ENCODE assay signal across 8 cellular contexts in genomic region chr11:65857500-65858353, GRCh38. TPM values are rescaled to one million over a fixed set of nuclear protein-coding genes. Genes with fewer than 3 reads are reported as not detected.
DNase-seq lines count a peak whose midpoint lies in the region; ATAC-seq and TF ChIP-seq lines count a peak whose summit lies in the region.

Gene CFL1, minus strand, starts transcription at chr11:65858180. Its CDS starts 81 bp downstream, at chr11:65858099.

- H3K36me3 ChIP-seq in IMR-90 (ENCODE audit: control insufficient read depth, insufficient read depth, low read length): peaks cover 50% of the 10 kb centered on the region
- peaks cover 30% of the 10 kb centered on the region for H3K36me3 ChIP-seq in mucosa of stomach (ENCODE audit: control insufficient read depth, insufficient read depth, low read length)

- peak within 1 kb of the TSS; percentile 80 for H4K5ac ChIP-seq in IMR-90 (ENCODE audit: low read depth, low read length)

- H3K4me1 ChIP-seq in IMR-90 (ENCODE audit: control insufficient read depth, insufficient read depth, low read length) (peaks cover 11% of the 10 kb centered on the region), mucosa of stomach (ENCODE audit: control insufficient read depth, insufficient read depth, low read length) (peaks cover 57% of the 10 kb centered on the region)

- peak within 1 kb of the TSS; percentile 84 for H3K4me2 ChIP-seq in IMR-90 (ENCODE audit: low read depth, low read length)

- H3K9ac ChIP-seq in IMR-90 (ENCODE audit: low read depth, low read length) (peak within 1 kb of the TSS; percentile 93), mucosa of stomach (ENCODE audit: low read length) (peak within 1 kb of the TSS; percentile 86)

- BruUV-seq in IMR-90 (replicated peaks; lab: Mats Ljungman, UMichigan): no TSS peak

- H3K56ac ChIP-seq in IMR-90 (ENCODE audit: extremely low read depth, insufficient read depth, low read length): peak within 1 kb of the TSS; percentile 99

- H3K9me1 ChIP-seq in IMR-90 (ENCODE audit: insufficient read depth, low read length): peaks cover 29% of the 10 kb centered on the region

- H3K27me3 ChIP-seq in IMR-90 (ENCODE audit: control insufficient read depth, insufficient read depth, low read length) (no peaks in the 10 kb centered on the region), mucosa of stomach (ENCODE audit: control insufficient read depth, insufficient read depth, low read length) (no peaks in the 10 kb centered on the region)

- dilution Hi-C loops in IMR-90 (cut with HindIII; ENCODE audit: low sequenced_read_pairs, unreplicated experiment): no loop called here

- H3K4me3 ChIP-seq in IMR-90 (ENCODE audit: insufficient read depth, low read depth, low read length): peak within 1 kb of the TSS; percentile 89
- peak within 1 kb of the TSS; percentile 98 for H3K4me3 ChIP-seq in epithelial cell of proximal tubule (ENCODE audit: low read depth, low read length)
- H3K4me3 ChIP-seq in mucosa of stomach (ENCODE audit: low read length): peak within 1 kb of the TSS; percentile 74

- TF ChIP-seq CTCF in IMR-90 (conservative IDR thresholded peaks at IDR 0.05; ENCODE audit: low read depth, low read length): 0 out of 2 replicates have a peak, but pooled peaks have one; percentile 7
- no peak for TF ChIP-seq CTCF in epithelial cell of proximal tubule (conservative IDR thresholded peaks at IDR 0.05; ENCODE audit: low read depth, low read length)

- 0% methylated on average over 54 of the region's 121 CpGs; no CpG with 5 or more reads in 1 of the 2 experiments for WGBS in IMR-90 (ENCODE audit: extremely low coverage in 2 of 2, insufficient read length in 1 of 2), 2 experiments

- peak within 1 kb of the TSS; percentile 80 for H3K18ac ChIP-seq in IMR-90 (ENCODE audit: low read depth, low read length)

- H3K4ac ChIP-seq in IMR-90 (ENCODE audit: low read depth, low read length): peak within 1 kb of the TSS; percentile 99

- H3K9me3 ChIP-seq in IMR-90 (ENCODE audit: control insufficient read depth, insufficient read depth, low read length) (no peaks in the 10 kb centered on the region), mucosa of stomach (ENCODE audit: control insufficient read depth, low read length) (no peaks in the 10 kb centered on the region)

- H3K79me1 ChIP-seq in IMR-90 (ENCODE audit: low read depth in 1 of 2, low read length in 2 of 2): peaks cover 25 to 70% of the 10 kb centered on the region in 2 experiments

- H3K14ac ChIP-seq in IMR-90 (replicated peaks; ENCODE audit: low read depth, low read length): peak within 1 kb of the TSS; percentile 99

- peak; percentile 88 for DNase-seq in D341Med (ENCODE audit: low spot score)
- peak; percentile 97 for DNase-seq in IMR-90
- peak; percentile 95 for DNase-seq in activated T-cell treated with anti-CD3 and anti-CD28 coated beads, Interleukin-2, amount 50 U/mL, for 1 hour
- peak; percentile 51 for DNase-seq in epithelial cell of proximal tubule (ENCODE audit: low read depth)
- peak; percentile 97 for DNase-seq in stimulated activated CD8-positive, alpha-beta memory T cell treated with anti-CD3 and anti-CD28 coated beads, Interleukin-4, amount 100 ng/mL, for 48 hours

- H4K8ac ChIP-seq in IMR-90 (ENCODE audit: low read depth in 2 of 2, low read length in 2 of 2): peak within 1 kb of the TSS; percentile 99

- TF ChIP-seq RAD21 in IMR-90 (IDR thresholded peaks at IDR 0.05; ENCODE audit: low read length): no peak

- CTCF ChIA-PET in IMR-90 (lab: Yijun Ruan, JAX): interaction anchor here (0.8 to 1.0 kb wide), 2 partner anchors 31 to 40 kb away, joined by 3 read pairs; partner anchors contain the start of gene FIBP

- H2BK20ac ChIP-seq in IMR-90 (ENCODE audit: low read depth, low read length): peak within 1 kb of the TSS; percentile 40

- POLR2A ChIA-PET in IMR-90 (lab: Charles Lee; ENCODE audit: unreplicated experiment): interaction anchor here (0.6 to 1.0 kb wide), 8 partner anchors 9 to 559 kb away, joined by 3 to 5 read pairs (median 3); partner anchors contain the start of gene PCNX3

- H2BK5ac ChIP-seq in IMR-90 (ENCODE audit: low read depth, low read length, poor library complexity, severe bottlenecking): peak within 1 kb of the TSS; percentile 89

- intact Hi-C loops in IMR-90 (cut with micrococcal nuclease): loop anchor here (1.0 kb wide), 2 partner anchors 31 to 58 kb away; partner anchors contain the start of gene FIBP

- peak within 1 kb of the TSS; percentile 95 for H2AK5ac ChIP-seq in IMR-90 (ENCODE audit: low read depth, low read length)

- peak within 1 kb of the TSS; percentile 90 for H2AFZ ChIP-seq in IMR-90 (replicated peaks; ENCODE audit: low read length, poor library complexity)

- H4K20me1 ChIP-seq in IMR-90 (ENCODE audit: insufficient read depth, low read length): peaks cover 55% of the 10 kb centered on the region

- peak; percentile 100 for TF ChIP-seq POLR2A in IMR-90 (IDR thresholded peaks at IDR 0.05; ENCODE audit: low read depth, low read length)

- H2AK9ac ChIP-seq in IMR-90 (replicated peaks; ENCODE audit: low read depth, low read length, poor library complexity): peak within 1 kb of the TSS; percentile 100

- ATAC-seq in GM21526 (IDR thresholded peaks at IDR 0.05; ENCODE audit: low FRiP score, unreplicated experiment) (peak; percentile 39), IMR-90 (ENCODE audit: low read depth) (peak; percentile 8)

- peak within 1 kb of the TSS; percentile 97 for H4K91ac ChIP-seq in IMR-90 (ENCODE audit: insufficient read depth, low read depth, low read length)

- in situ Hi-C loops in IMR-90 (cut with MboI; ENCODE audit: low sequenced_read_pairs): no loop called here

- H2BK15ac ChIP-seq in IMR-90 (ENCODE audit: low read depth, low read length): peak within 1 kb of the TSS; percentile 93

- H2BK120ac ChIP-seq in IMR-90 (ENCODE audit: low read depth, low read length): peak within 1 kb of the TSS; percentile 93

- peak within 1 kb of the TSS; percentile 97 for H3K27ac ChIP-seq in IMR-90 (ENCODE audit: insufficient read depth, low read length)

- peak within 1 kb of the TSS; percentile 98 for H3K23ac ChIP-seq in IMR-90 (ENCODE audit: low read depth, low read length)

TF ChIP-seq in IMR-90, 13 proteins besides CTCF, POLR2A, EP300 and RAD21:
- TF ChIP-seq MXI1 (IDR thresholded peaks at IDR 0.05; ENCODE audit: borderline replicate concordance, low read depth, low read length) (peak; percentile 44; the same call in 1 of the 2 replicates), CHD1 (IDR thresholded peaks at IDR 0.05; ENCODE audit: low read depth, low read length) (peak; percentile 87; the same call in 1 of the 2 replicates), MAZ (IDR thresholded peaks at IDR 0.05; ENCODE audit: borderline replicate concordance, low read depth, low read length) (peak; percentile 91), RCOR1 (IDR thresholded peaks at IDR 0.05; ENCODE audit: insufficient replicate concordance, low read length) (no peak)

TF ChIP-seq in PFSK-1, 5 proteins besides CTCF, POLR2A, EP300 and RAD21:
- TF ChIP-seq REST (IDR thresholded peaks at IDR 0.05; ENCODE audit: insufficient read depth in 1 of 2, low read depth in 2 of 2, low read length in 2 of 2): peak in 1 of 2 experiments; percentile 64; a peak in 1 of 4 replicates
- peak; percentile 100 for TF ChIP-seq POLR2AphosphoS5 (IDR thresholded peaks at IDR 0.05; ENCODE audit: low read depth, low read length)
- TF ChIP-seq TAF1 (IDR thresholded peaks at IDR 0.05; ENCODE audit: borderline replicate concordance, insufficient read depth, low read length): peak; percentile 97
- peak; percentile 96; the same call in 1 of the 2 replicates for TF ChIP-seq SIN3A (IDR thresholded peaks at IDR 0.05; ENCODE audit: borderline replicate concordance, insufficient read depth, low read length)
- TF ChIP-seq FOXP2 (optimal IDR thresholded peaks at IDR 0.05; ENCODE audit: borderline replicate concordance, extremely low read depth, extremely low read length, insufficient read depth): no peak

RNA-seq across cellular contexts. Expression of gene CFL1, which starts in this region (rescaled TPM):
- 919 and 960 TPM in 2 replicates for total RNA-seq in IMR-90 (2012; rRNA removed)
- polyA plus RNA-seq in IMR-90 (2012; rRNA removed): 2,231 and 2,466 TPM in 2 replicates
- polyA plus RNA-seq in IMR-90 (2012; cell fraction: cytosol; rRNA removed): 2,445 and 3,036 TPM in 2 replicates
- polyA plus RNA-seq in IMR-90 (2012; cell fraction: nucleus; rRNA removed; ENCODE audit: low replicate concordance): 809 and 890 TPM in 2 replicates
- 855 TPM for polyA plus RNA-seq in PFSK-1 (2012; ENCODE audit: insufficient read length, low read depth)
- 2,195 and 2,365 TPM in 2 replicates for total RNA-seq in epithelial cell of proximal tubule

Comparison
In these comparisons a context has a peak if more than half of its experiments do, and no peak if none do; other contexts are left out.
1. Peak in every context shown above with its lines: DNase-seq, ATAC-seq, H3K4me3 ChIP-seq and H3K27ac ChIP-seq.